ENCODE assay signal across 9 cellular contexts in genomic region chr9:74277532-74277931, GRCh38.
DNase-seq lines count a peak whose midpoint lies in the region; ATAC-seq and TF ChIP-seq lines count a peak whose summit lies in the region.
"Had no signal": no experiment of that assay in that cellular context is flagged by ENCODE, and none has a peak within 500 bp of the region (broad histone marks: within the 10 kb centered on the region; RNA-seq: fewer than 3 reads in every experiment).

No MANE protein-coding gene starts in this region.

- POLR2A ChIA-PET in activated CD4-positive, alpha-beta T cell treated with anti-CD3 and anti-CD28 coated beads, Interleukin-2, amount 10 ng/mL, durations not matched to agents 7 days and 5 days (lab: Charles Lee), result no interaction called here

- intact Hi-C loops in activated CD4-positive, alpha-beta T cell treated with anti-CD3 and anti-CD28 coated beads, Interleukin-2, amount 10 ng/mL, durations not matched to agents 24 days and 14 days (cut with micrococcal nuclease), result loop anchor here (1.0 kb wide), 1 partner anchor 31 kb away; no protein-coding TSS in a partner anchor
- intact Hi-C loops in sigmoid colon (cut with DNase I), result no loop called here

- H3K4me1 Mint-ChIP-seq in activated CD4-positive, alpha-beta T cell treated with anti-CD3 and anti-CD28 coated beads, Interleukin-2, amount 10 ng/mL, durations not matched to agents 24 days and 14 days, result peaks cover 18% of the 10 kb centered on the region
- H3K4me1 Mint-ChIP-seq in activated CD4-positive, alpha-beta T cell treated with anti-CD3 and anti-CD28 coated beads, Interleukin-2, amount 10 ng/mL, durations not matched to agents 7 days and 5 days, result no peaks in the 10 kb centered on the region
- peaks cover 16 to 21% of the 10 kb centered on the region in 2 donors for H3K4me1 Mint-ChIP-seq in immature natural killer cell
- H3K4me1 Mint-ChIP-seq: nephron progenitor cell had no signal

- TF ChIP-seq CTCF in sigmoid colon (IDR thresholded peaks at IDR 0.05), result no peak

- CTCF ChIA-PET in activated CD4-positive, alpha-beta T cell treated with anti-CD3 and anti-CD28 coated beads, Interleukin-2, amount 10 ng/mL, durations not matched to agents 7 days and 5 days (lab: Charles Lee), result no interaction called here

- peak overlapping the region; percentile 18 for H3K4me3 Mint-ChIP-seq in activated CD4-positive, alpha-beta T cell treated with anti-CD3 and anti-CD28 coated beads, Interleukin-2, amount 10 ng/mL, durations not matched to agents 24 days and 14 days
- no peak overlapping the region for H3K4me3 Mint-ChIP-seq in activated CD4-positive, alpha-beta T cell treated with anti-CD3 and anti-CD28 coated beads, Interleukin-2, amount 10 ng/mL, durations not matched to agents 7 days and 5 days
- H3K4me3 Mint-ChIP-seq in immature natural killer cell, result peak overlapping the region; percentile 10 to 62 (median 27)
- H3K4me3 Mint-ChIP-seq: nephron progenitor cell had no signal

- H3K9me3 Mint-ChIP-seq in activated CD4-positive, alpha-beta T cell treated with anti-CD3 and anti-CD28 coated beads, Interleukin-2, amount 10 ng/mL, durations not matched to agents 24 days and 14 days, result no peaks in the 10 kb centered on the region
- H3K9me3 Mint-ChIP-seq in activated CD4-positive, alpha-beta T cell treated with anti-CD3 and anti-CD28 coated beads, Interleukin-2, amount 10 ng/mL, durations not matched to agents 7 days and 5 days, result no peaks in the 10 kb centered on the region
- H3K9me3 Mint-ChIP-seq in immature natural killer cell, result peaks cover 0 to 3% (median 0%) of the 10 kb centered on the region in 6 donors

- TF ChIP-seq POLR2A in sigmoid colon (IDR thresholded peaks at IDR 0.05), result no peak

- no peaks in the 10 kb centered on the region for H3K36me3 ChIP-seq in sigmoid colon

- H3K4me1 ChIP-seq in sigmoid colon, result no peaks in the 10 kb centered on the region

- H3K4me3 ChIP-seq in sigmoid colon, result no peak overlapping the region

- no peaks in the 10 kb centered on the region for H3K27me3 ChIP-seq in sigmoid colon

- no peaks in the 10 kb centered on the region for H3K27me3 Mint-ChIP-seq in activated CD4-positive, alpha-beta T cell treated with anti-CD3 and anti-CD28 coated beads, Interleukin-2, amount 10 ng/mL, durations not matched to agents 24 days and 14 days
- no peaks in the 10 kb centered on the region for H3K27me3 Mint-ChIP-seq in activated CD4-positive, alpha-beta T cell treated with anti-CD3 and anti-CD28 coated beads, Interleukin-2, amount 10 ng/mL, durations not matched to agents 7 days and 5 days
- peaks cover 3 to 5% (median 3%) of the 10 kb centered on the region in 3 donors for H3K27me3 Mint-ChIP-seq in immature natural killer cell (ENCODE audit: low read depth in 3 of 3)

- no peak for TF ChIP-seq EP300 in sigmoid colon (IDR thresholded peaks at IDR 0.05)

- H3K27ac ChIP-seq in sigmoid colon, result no peak overlapping the region

- peaks cover 0 to 2% (median 0%) of the 10 kb centered on the region in 4 donors for H3K9me3 ChIP-seq in sigmoid colon

- peak overlapping the region; percentile 73 for H3K27ac Mint-ChIP-seq in activated CD4-positive, alpha-beta T cell treated with anti-CD3 and anti-CD28 coated beads, Interleukin-2, amount 10 ng/mL, durations not matched to agents 24 days and 14 days
- no peak overlapping the region for H3K27ac Mint-ChIP-seq in activated CD4-positive, alpha-beta T cell treated with anti-CD3 and anti-CD28 coated beads, Interleukin-2, amount 10 ng/mL, durations not matched to agents 7 days and 5 days
- peak overlapping the region in 5 of 6 donors; percentile 11 to 76 (median 61) for H3K27ac Mint-ChIP-seq in immature natural killer cell
- H3K27ac Mint-ChIP-seq: nephron progenitor cell had no signal

- no peaks in the 10 kb centered on the region for H3K36me3 Mint-ChIP-seq in activated CD4-positive, alpha-beta T cell treated with anti-CD3 and anti-CD28 coated beads, Interleukin-2, amount 10 ng/mL, durations not matched to agents 24 days and 14 days (ENCODE audit: low read depth)
- H3K36me3 Mint-ChIP-seq in activated CD4-positive, alpha-beta T cell treated with anti-CD3 and anti-CD28 coated beads, Interleukin-2, amount 10 ng/mL, durations not matched to agents 7 days and 5 days (ENCODE audit: low read depth), result no peaks in the 10 kb centered on the region
- no peaks in the 10 kb centered on the region for H3K36me3 Mint-ChIP-seq in immature natural killer cell

- DNase-seq in activated CD4-positive, alpha-beta T cell treated with anti-CD3 and anti-CD28 coated beads, Interleukin-2, amount 10 ng/mL, durations not matched to agents 24 days and 14 days, result peak; percentile 87
- DNase-seq in activated CD4-positive, alpha-beta T cell treated with anti-CD3 and anti-CD28 coated beads, Interleukin-2, amount 10 ng/mL, durations not matched to agents 7 days and 5 days, result no peak
- DNase-seq in immature natural killer cell (peak; percentile 51 to 65 (median 58)), sigmoid colon (no peak), globus pallidus (ENCODE audit: low spot score) (no peak), NCI-H2081 (lab: John Stamatoyannopoulos, UW) (no peak)
- DNase-seq: nephron progenitor cell had no signal

- peak; percentile 95 for ATAC-seq in GM21515 (IDR thresholded peaks at IDR 0.05; ENCODE audit: unreplicated experiment)
- ATAC-seq in HG03378 (IDR thresholded peaks at IDR 0.05; ENCODE audit: unreplicated experiment), result peak; percentile 98

- WGBS in sigmoid colon, 2 donors, result 42 to 43% methylated on average over 3 of the region's 3 CpGs

Comparison
In these comparisons a context has a peak if more than half of its experiments do, and no peak if none do; other contexts are left out.
1. DNase-seq: peak in activated CD4-positive, alpha-beta T cell treated with anti-CD3 and anti-CD28 coated beads, Interleukin-2, amount 10 ng/mL, durations not matched to agents 24 days and 14 days (single experiment) and immature natural killer cell (3 of 3); none in activated CD4-positive, alpha-beta T cell treated with anti-CD3 and anti-CD28 coated beads, Interleukin-2, amount 10 ng/mL, durations not matched to agents 7 days and 5 days (single experiment), sigmoid colon (single experiment), globus pallidus (single experiment) and NCI-H2081 (0 of 2).